In genomic region chr7:44787041-44787440, GRCh38 we compare ENCODE assay signal across 20 cellular contexts. TPM values are rescaled to one million over a fixed set of nuclear protein-coding genes. Genes with fewer than 3 reads are reported as not detected.
DNase-seq lines count a peak whose midpoint lies in the region; ATAC-seq and TF ChIP-seq lines count a peak whose summit lies in the region.
"Had no signal": no experiment of that assay in that cellular context is flagged by ENCODE, and none has a peak within 500 bp of the region (broad histone marks: within the 10 kb centered on the region; RNA-seq: fewer than 3 reads in every experiment).

No MANE protein-coding gene starts in this region.

- no peak overlapping the region for H3K27ac Mint-ChIP-seq in activated CD8-positive, alpha-beta T cell treated with anti-CD3 and anti-CD28 coated beads for 36 hours
- H3K27ac Mint-ChIP-seq in activated CD8-positive, alpha-beta T cell treated with anti-CD3 and anti-CD28 coated beads, Interleukin-2, amount 10 ng/mL, durations not matched to agents 7 days and 5 days = no peak overlapping the region
- H3K27ac Mint-ChIP-seq in WTC11 (no peak overlapping the region), MCF 10A (ENCODE audit: low read depth, unreplicated experiment) (no peak overlapping the region)
- peak overlapping the region; percentile 73 for H3K27ac Mint-ChIP-seq in stimulated activated naive B cell treated with anti-CD40 and anti-IgM and Interleukin-4, amounts not matched to agents 10 μg/mL and 1 μg/mL and 100 μg/mL, for 72 hours
- no peak overlapping the region for H3K27ac Mint-ChIP-seq in activated CD4-positive, alpha-beta memory T cell treated with anti-CD3 and anti-CD28 coated beads for 36 hours
- H3K27ac Mint-ChIP-seq: CD14-positive monocyte; T-helper 1 cell treated with Interleukin-12 subunit alpha and Interleukin-12 subunit beta and Interleukin-4 antibody, amounts not matched to agents 30 μg/mL and 1 μg/mL, for 36 hours had no signal

- no peak for TF ChIP-seq CTCF in activated CD8-positive, alpha-beta T cell treated with anti-CD3 and anti-CD28 coated beads for 36 hours (IDR thresholded peaks at IDR 0.05)
- TF ChIP-seq CTCF in WTC11 (IDR thresholded peaks at IDR 0.05) (no peak), MCF 10A (IDR thresholded peaks at IDR 0.05; ENCODE audit: unreplicated experiment) (no peak)

- no peaks in the 10 kb centered on the region for H3K4me1 Mint-ChIP-seq in activated CD8-positive, alpha-beta T cell treated with anti-CD3 and anti-CD28 coated beads for 36 hours (ENCODE audit: low read depth)
- H3K4me1 Mint-ChIP-seq in activated CD8-positive, alpha-beta T cell treated with anti-CD3 and anti-CD28 coated beads, Interleukin-2, amount 10 ng/mL, durations not matched to agents 7 days and 5 days (ENCODE audit: low read depth) = no peaks in the 10 kb centered on the region
- H3K4me1 Mint-ChIP-seq in WTC11 (no peaks in the 10 kb centered on the region), MCF 10A (ENCODE audit: insufficient read depth, unreplicated experiment) (no peaks in the 10 kb centered on the region)
- peaks cover 5 to 12% of the 10 kb centered on the region in 2 donors for H3K4me1 Mint-ChIP-seq in stimulated activated naive B cell treated with anti-CD40 and anti-IgM and Interleukin-4, amounts not matched to agents 10 μg/mL and 1 μg/mL and 100 μg/mL, for 72 hours
- H3K4me1 Mint-ChIP-seq in activated CD4-positive, alpha-beta memory T cell treated with anti-CD3 and anti-CD28 coated beads for 36 hours (ENCODE audit: low read depth) = no peaks in the 10 kb centered on the region
- H3K4me1 Mint-ChIP-seq: CD14-positive monocyte had no signal

- CTCF ChIA-PET in activated CD8-positive, alpha-beta T cell treated with anti-CD3 and anti-CD28 coated beads for 36 hours (lab: Charles Lee) = interaction anchor here (1.1 kb wide), 1 partner anchor 155 kb away, joined by 3 read pairs; no protein-coding TSS in a partner anchor
- CTCF ChIA-PET in activated CD8-positive, alpha-beta T cell treated with anti-CD3 and anti-CD28 coated beads, Interleukin-2, amount 10 ng/mL, durations not matched to agents 7 days and 5 days (lab: Charles Lee) = no interaction called here
- CTCF ChIA-PET in WTC11 (lab: Charles Lee) (no interaction called here), MCF 10A (lab: Yijun Ruan, JAX) (no interaction called here)
- CTCF ChIA-PET in activated CD4-positive, alpha-beta memory T cell treated with anti-CD3 and anti-CD28 coated beads for 36 hours (lab: Charles Lee) = interaction anchor here (1.5 kb wide), 1 partner anchor 70 kb away, joined by 4 read pairs; no protein-coding TSS in a partner anchor

- DNase-seq in activated CD8-positive, alpha-beta T cell treated with anti-CD3 and anti-CD28 coated beads for 36 hours = no peak
- DNase-seq in activated CD8-positive, alpha-beta T cell treated with anti-CD3 and anti-CD28 coated beads, Interleukin-2, amount 10 ng/mL, durations not matched to agents 7 days and 5 days = no peak
- peak; percentile 52 for DNase-seq in H7
- no peak for DNase-seq in WTC11 (ENCODE audit: low spot score)
- DNase-seq in stimulated activated naive B cell treated with anti-CD40 and anti-IgM and Interleukin-4, amounts not matched to agents 10 μg/mL and 1 μg/mL and 100 μg/mL, for 72 hours = peak; percentile 23
- no peak for DNase-seq in activated CD4-positive, alpha-beta memory T cell treated with anti-CD3 and anti-CD28 coated beads for 36 hours
- DNase-seq in MCF 10A (ENCODE audit: unreplicated experiment) = no peak
- DNase-seq: DND-41, GF-D8, GOT3, Kasumi-1, MV-4-11, NCI-H1436 treated with DMSO at 0.1 percent for 48 hours, NCI-H69, Right ventricle myocardium superior, SK-N-SH had no signal

- no peaks in the 10 kb centered on the region for H3K36me3 ChIP-seq in H7 (replicated peaks; ENCODE audit: control insufficient read depth, insufficient read depth, low read length)

- intact Hi-C loops in activated CD8-positive, alpha-beta T cell treated with anti-CD3 and anti-CD28 coated beads for 36 hours (cut with micrococcal nuclease) = no loop called here
- intact Hi-C loops in activated CD4-positive, alpha-beta memory T cell treated with anti-CD3 and anti-CD28 coated beads for 36 hours (cut with micrococcal nuclease) = no loop called here
- intact Hi-C loops in MCF 10A (cut with micrococcal nuclease) = no loop called here

- H3K36me3 Mint-ChIP-seq in activated CD8-positive, alpha-beta T cell treated with anti-CD3 and anti-CD28 coated beads for 36 hours (ENCODE audit: low read depth) = no peaks in the 10 kb centered on the region
- H3K36me3 Mint-ChIP-seq in activated CD8-positive, alpha-beta T cell treated with anti-CD3 and anti-CD28 coated beads, Interleukin-2, amount 10 ng/mL, durations not matched to agents 7 days and 5 days (ENCODE audit: low read depth) = peaks cover 3% of the 10 kb centered on the region
- H3K36me3 Mint-ChIP-seq in WTC11 (no peaks in the 10 kb centered on the region; the same call in 1 of the 2 replicates), MCF 10A (ENCODE audit: insufficient read depth, unreplicated experiment) (peaks cover 12% of the 10 kb centered on the region)
- H3K36me3 Mint-ChIP-seq in stimulated activated naive B cell treated with anti-CD40 and anti-IgM and Interleukin-4, amounts not matched to agents 10 μg/mL and 1 μg/mL and 100 μg/mL, for 72 hours = peaks cover 11 to 13% of the 10 kb centered on the region in 2 donors
- peaks cover 3% of the 10 kb centered on the region for H3K36me3 Mint-ChIP-seq in activated CD4-positive, alpha-beta memory T cell treated with anti-CD3 and anti-CD28 coated beads for 36 hours
- H3K36me3 Mint-ChIP-seq: CD14-positive monocyte had no signal

- no peaks in the 10 kb centered on the region for H3K27me3 ChIP-seq in H7 (ENCODE audit: control insufficient read depth, insufficient read depth, low read length)

- peak; percentile 37 for ATAC-seq in activated CD8-positive, alpha-beta T cell treated with anti-CD3 and anti-CD28 coated beads for 36 hours
- ATAC-seq in activated CD8-positive, alpha-beta T cell treated with anti-CD3 and anti-CD28 coated beads, Interleukin-2, amount 10 ng/mL, durations not matched to agents 7 days and 5 days = no peak
- ATAC-seq in WTC11 (no peak), HG03432 (IDR thresholded peaks at IDR 0.05; ENCODE audit: unreplicated experiment) (no peak)
- ATAC-seq in stimulated activated naive B cell treated with anti-CD40 and anti-IgM and Interleukin-4, amounts not matched to agents 10 μg/mL and 1 μg/mL and 100 μg/mL, for 72 hours (replicated peaks) = peak; percentile 92 to 93

- POLR2A ChIA-PET in activated CD8-positive, alpha-beta T cell treated with anti-CD3 and anti-CD28 coated beads for 36 hours (lab: Charles Lee) = interaction anchor here (1.6 kb wide), 1 partner anchor 11 kb away, joined by 4 read pairs; no protein-coding TSS in a partner anchor
- POLR2A ChIA-PET in activated CD8-positive, alpha-beta T cell treated with anti-CD3 and anti-CD28 coated beads, Interleukin-2, amount 10 ng/mL, durations not matched to agents 7 days and 5 days (lab: Charles Lee) = interaction anchor here (0.6 to 1.3 kb wide), 3 partner anchors 10 to 573 kb away, joined by 3 to 4 read pairs (median 3); partner anchors contain the start of gene PPIA
- POLR2A ChIA-PET in WTC11 (lab: Charles Lee) (no interaction called here), MCF 10A (lab: Yijun Ruan, JAX) (interaction anchor here (0.7 kb wide), 1 partner anchor 181 kb away, joined by 3 read pairs; no protein-coding TSS in a partner anchor)
- POLR2A ChIA-PET in activated CD4-positive, alpha-beta memory T cell treated with anti-CD3 and anti-CD28 coated beads for 36 hours (lab: Charles Lee) = interaction anchor here (1.0 kb wide), 1 partner anchor 12 kb away, joined by 3 read pairs; no protein-coding TSS in a partner anchor

- BruUV-seq in MCF 10A (replicated peaks; lab: Mats Ljungman, UMichigan) = no TSS peak

- H3K9me3 Mint-ChIP-seq in activated CD8-positive, alpha-beta T cell treated with anti-CD3 and anti-CD28 coated beads for 36 hours = peaks cover 6% of the 10 kb centered on the region
- peaks cover 9% of the 10 kb centered on the region for H3K9me3 Mint-ChIP-seq in activated CD8-positive, alpha-beta T cell treated with anti-CD3 and anti-CD28 coated beads, Interleukin-2, amount 10 ng/mL, durations not matched to agents 7 days and 5 days (ENCODE audit: insufficient read depth)
- H3K9me3 Mint-ChIP-seq in WTC11 (peaks cover 13% of the 10 kb centered on the region), MCF 10A (ENCODE audit: unreplicated experiment) (peaks cover 8% of the 10 kb centered on the region)
- peaks cover 6 to 11% of the 10 kb centered on the region in 2 donors for H3K9me3 Mint-ChIP-seq in stimulated activated naive B cell treated with anti-CD40 and anti-IgM and Interleukin-4, amounts not matched to agents 10 μg/mL and 1 μg/mL and 100 μg/mL, for 72 hours
- peaks cover 12% of the 10 kb centered on the region for H3K9me3 Mint-ChIP-seq in activated CD4-positive, alpha-beta memory T cell treated with anti-CD3 and anti-CD28 coated beads for 36 hours

- H3K4me3 Mint-ChIP-seq in activated CD8-positive, alpha-beta T cell treated with anti-CD3 and anti-CD28 coated beads for 36 hours = no peak overlapping the region
- H3K4me3 Mint-ChIP-seq in activated CD8-positive, alpha-beta T cell treated with anti-CD3 and anti-CD28 coated beads, Interleukin-2, amount 10 ng/mL, durations not matched to agents 7 days and 5 days = no peak overlapping the region
- H3K4me3 Mint-ChIP-seq in WTC11 (no peak overlapping the region), MCF 10A (ENCODE audit: unreplicated experiment) (no peak overlapping the region)
- H3K4me3 Mint-ChIP-seq in stimulated activated naive B cell treated with anti-CD40 and anti-IgM and Interleukin-4, amounts not matched to agents 10 μg/mL and 1 μg/mL and 100 μg/mL, for 72 hours = no peak overlapping the region
- no peak overlapping the region for H3K4me3 Mint-ChIP-seq in activated CD4-positive, alpha-beta memory T cell treated with anti-CD3 and anti-CD28 coated beads for 36 hours
- H3K4me3 Mint-ChIP-seq: CD14-positive monocyte; T-helper 1 cell treated with Interleukin-12 subunit alpha and Interleukin-12 subunit beta and Interleukin-4 antibody, amounts not matched to agents 30 μg/mL and 1 μg/mL, for 36 hours had no signal

- no peaks in the 10 kb centered on the region for H3K27me3 Mint-ChIP-seq in activated CD8-positive, alpha-beta T cell treated with anti-CD3 and anti-CD28 coated beads for 36 hours
- H3K27me3 Mint-ChIP-seq in activated CD8-positive, alpha-beta T cell treated with anti-CD3 and anti-CD28 coated beads, Interleukin-2, amount 10 ng/mL, durations not matched to agents 7 days and 5 days (ENCODE audit: low read depth) = no peaks in the 10 kb centered on the region
- peaks cover 9% of the 10 kb centered on the region for H3K27me3 Mint-ChIP-seq in WTC11 (ENCODE audit: low read depth)
- no peaks in the 10 kb centered on the region for H3K27me3 Mint-ChIP-seq in stimulated activated naive B cell treated with anti-CD40 and anti-IgM and Interleukin-4, amounts not matched to agents 10 μg/mL and 1 μg/mL and 100 μg/mL, for 72 hours
- H3K27me3 Mint-ChIP-seq in activated CD4-positive, alpha-beta memory T cell treated with anti-CD3 and anti-CD28 coated beads for 36 hours = no peaks in the 10 kb centered on the region
- H3K27me3 Mint-ChIP-seq in MCF 10A (ENCODE audit: insufficient read depth, unreplicated experiment) = no peaks in the 10 kb centered on the region

- H3K4me3 ChIP-seq in H7 (ENCODE audit: insufficient read depth, low read depth, low read length) = no peak overlapping the region
- H3K4me3 ChIP-seq: PC-9 had no signal

RNA-seq across cellular contexts. Expression of gene PPIA, which starts 9.4 kb away (rescaled TPM):
- 1,000 to 10,000 TPM; 2,824 to 2,882 TPM for total RNA-seq in activated CD8-positive, alpha-beta T cell treated with anti-CD3 and anti-CD28 coated beads for 36 hours
- 1,000 to 10,000 TPM; 2,568 to 2,621 TPM for total RNA-seq in activated CD8-positive, alpha-beta T cell treated with anti-CD3 and anti-CD28 coated beads, Interleukin-2, amount 10 ng/mL, durations not matched to agents 7 days and 5 days
- 3,731 and 4,122 TPM in 2 replicates for total RNA-seq in H7 (2014; rRNA removed; shearing (Covaris generic))
- total RNA-seq in WTC11 (2021) (2,465 to 2,581 TPM (median 2,516 TPM) in 3 replicates), MCF 10A (2022) (2,090 and 2,238 TPM in 2 replicates)
- total RNA-seq in activated CD4-positive, alpha-beta memory T cell treated with anti-CD3 and anti-CD28 coated beads for 36 hours = 1,000 to 10,000 TPM; 3,158 to 3,182 TPM

RNA-seq across cellular contexts. Expression of gene ZMIZ2, which starts 38.4 kb away (rescaled TPM):
- total RNA-seq in activated CD8-positive, alpha-beta T cell treated with anti-CD3 and anti-CD28 coated beads for 36 hours = 100 to 1,000 TPM; 131 to 134 TPM
- total RNA-seq in activated CD8-positive, alpha-beta T cell treated with anti-CD3 and anti-CD28 coated beads, Interleukin-2, amount 10 ng/mL, durations not matched to agents 7 days and 5 days = 10 to 100 TPM; 77.8 to 80.7 TPM
- 16.6 and 17.9 TPM in 2 replicates for total RNA-seq in H7 (2014; rRNA removed; shearing (Covaris generic))
- total RNA-seq in WTC11 (2021) (97.0 to 102 TPM (median 99.1 TPM) in 3 replicates), MCF 10A (2022) (94.4 and 100 TPM in 2 replicates)
- total RNA-seq in activated CD4-positive, alpha-beta memory T cell treated with anti-CD3 and anti-CD28 coated beads for 36 hours = 10 to 100 TPM; 84.7 to 92.3 TPM

Comparison
In these comparisons a context has a peak if more than half of its experiments do, and no peak if none do; other contexts are left out.
1. ATAC-seq: peak in activated CD8-positive, alpha-beta T cell treated with anti-CD3 and anti-CD28 coated beads for 36 hours (single experiment) and stimulated activated naive B cell treated with anti-CD40 and anti-IgM and Interleukin-4, amounts not matched to agents 10 μg/mL and 1 μg/mL and 100 μg/mL, for 72 hours (2 of 2); none in activated CD8-positive, alpha-beta T cell treated with anti-CD3 and anti-CD28 coated beads, Interleukin-2, amount 10 ng/mL, durations not matched to agents 7 days and 5 days (single experiment), WTC11 (single experiment) and HG03432 (single experiment).
2. CTCF ChIA-PET loops: an anchor here in activated CD8-positive, alpha-beta T cell treated with anti-CD3 and anti-CD28 coated beads for 36 hours (1.1 kb wide) and activated CD4-positive, alpha-beta memory T cell treated with anti-CD3 and anti-CD28 coated beads for 36 hours (1.5 kb wide); none called in activated CD8-positive, alpha-beta T cell treated with anti-CD3 and anti-CD28 coated beads, Interleukin-2, amount 10 ng/mL, durations not matched to agents 7 days and 5 days, WTC11 and MCF 10A.
3. DNase-seq: peak in H7 (single experiment) and stimulated activated naive B cell treated with anti-CD40 and anti-IgM and Interleukin-4, amounts not matched to agents 10 μg/mL and 1 μg/mL and 100 μg/mL, for 72 hours (single experiment); none in activated CD8-positive, alpha-beta T cell treated with anti-CD3 and anti-CD28 coated beads for 36 hours (single experiment), activated CD8-positive, alpha-beta T cell treated with anti-CD3 and anti-CD28 coated beads, Interleukin-2, amount 10 ng/mL, durations not matched to agents 7 days and 5 days (single experiment), WTC11 (single experiment), activated CD4-positive, alpha-beta memory T cell treated with anti-CD3 and anti-CD28 coated beads for 36 hours (single experiment) and MCF 10A (single experiment).